In genomic region chr7:85287126-85287825, GRCh38 we compare ENCODE assay signal across 19 cellular contexts.
DNase-seq lines count a peak whose midpoint lies in the region; ATAC-seq and TF ChIP-seq lines count a peak whose summit lies in the region.
"Had no signal": no experiment of that assay in that cellular context is flagged by ENCODE, and none has a peak within 500 bp of the region (broad histone marks: within the 10 kb centered on the region; RNA-seq: fewer than 3 reads in every experiment).

No MANE protein-coding gene starts in this region.

- intact Hi-C loops in tibial artery (cut with DNase I; ENCODE audit: low total_unique reads): no loop called here

- no peaks in the 10 kb centered on the region for H3K9me3 ChIP-seq in tibial artery
- H3K9me3 ChIP-seq: BE2C, breast epithelium had no signal

- no peaks in the 10 kb centered on the region for H3K4me1 Mint-ChIP-seq in activated T-cell treated with anti-CD3 and anti-CD28 coated beads, Interleukin-2, amount 50 U/mL, for 72 hours (ENCODE audit: low read depth)
- H3K4me1 Mint-ChIP-seq: activated naive CD4-positive, alpha-beta T cell treated with anti-CD3 and anti-CD28 coated beads, Interleukin-2, amount 50 U/mL, for 24 hours had no signal

- no peaks in the 10 kb centered on the region for H3K4me1 ChIP-seq in tibial artery
- H3K4me1 ChIP-seq: breast epithelium had no signal

- no peaks in the 10 kb centered on the region for H3K36me3 ChIP-seq in tibial artery
- H3K36me3 ChIP-seq: BE2C, breast epithelium had no signal

- in situ Hi-C loops in astrocyte of the spinal cord (cut with HindIII; ENCODE audit: low sequenced_read_pairs): no loop called here

- peak; percentile 55 for DNase-seq in AG10803 (ENCODE audit: low read depth)
- peak; percentile 2 for DNase-seq in HFF-Myc (ENCODE audit: extremely low read depth, low read depth)
- peak; percentile 2 for DNase-seq in astrocyte of the spinal cord (ENCODE audit: low read depth, low spot score)
- DNase-seq in iris pigment epithelial cell (ENCODE audit: low read depth): peak; percentile 1
- DNase-seq in tibial artery: no peak
- DNase-seq in activated T-cell treated with anti-CD3 and anti-CD28 coated beads, Interleukin-2, amount 50 U/mL, for 72 hours: no peak
- DNase-seq in NCI-H2171 (lab: John Stamatoyannopoulos, UW): no peak
- DNase-seq: BE2C, DMS 273 treated with DMSO at 0.1 percent for 48 hours, NCI-H2171 treated with DMSO at 0.1 percent for 48 hours, SHP77, substantia nigra, T-helper 9 cell had no signal

- TF ChIP-seq CTCF in AG10803 (conservative IDR thresholded peaks at IDR 0.05; ENCODE audit: low read length): no peak
- TF ChIP-seq CTCF in HFF-Myc (IDR thresholded peaks at IDR 0.05; ENCODE audit: low read depth, low read length, missing control alignments): no peak
- TF ChIP-seq CTCF in astrocyte of the spinal cord (IDR thresholded peaks at IDR 0.05; ENCODE audit: low read depth, low read length): no peak
- TF ChIP-seq CTCF in tibial artery (IDR thresholded peaks at IDR 0.05): no peak

- H3K36me3 Mint-ChIP-seq in activated T-cell treated with anti-CD3 and anti-CD28 coated beads, Interleukin-2, amount 50 U/mL, for 72 hours (ENCODE audit: insufficient read depth in 2 of 2): no peaks in the 10 kb centered on the region
- H3K36me3 Mint-ChIP-seq: activated naive CD4-positive, alpha-beta T cell treated with anti-CD3 and anti-CD28 coated beads, Interleukin-2, amount 50 U/mL, for 24 hours had no signal

- no peak overlapping the region for H3K27ac ChIP-seq in tibial artery
- H3K27ac ChIP-seq: breast epithelium had no signal

- no peaks in the 10 kb centered on the region for H3K27me3 ChIP-seq in tibial artery
- H3K27me3 ChIP-seq: BE2C, breast epithelium had no signal

- no peak overlapping the region for H3K4me3 Mint-ChIP-seq in activated T-cell treated with anti-CD3 and anti-CD28 coated beads, Interleukin-2, amount 50 U/mL, for 72 hours
- H3K4me3 Mint-ChIP-seq: activated naive CD4-positive, alpha-beta T cell treated with anti-CD3 and anti-CD28 coated beads, Interleukin-2, amount 50 U/mL, for 24 hours had no signal

- H3K27ac Mint-ChIP-seq in activated T-cell treated with anti-CD3 and anti-CD28 coated beads, Interleukin-2, amount 50 U/mL, for 72 hours: no peak overlapping the region
- H3K27ac Mint-ChIP-seq: activated naive CD4-positive, alpha-beta T cell treated with anti-CD3 and anti-CD28 coated beads, Interleukin-2, amount 50 U/mL, for 24 hours had no signal

- no peaks in the 10 kb centered on the region for H3K27me3 Mint-ChIP-seq in activated T-cell treated with anti-CD3 and anti-CD28 coated beads, Interleukin-2, amount 50 U/mL, for 72 hours (ENCODE audit: low read depth)
- H3K27me3 Mint-ChIP-seq: activated naive CD4-positive, alpha-beta T cell treated with anti-CD3 and anti-CD28 coated beads, Interleukin-2, amount 50 U/mL, for 24 hours had no signal

- peaks cover 2 to 7% of the 10 kb centered on the region in 2 donors for H3K9me3 Mint-ChIP-seq in activated T-cell treated with anti-CD3 and anti-CD28 coated beads, Interleukin-2, amount 50 U/mL, for 72 hours
- H3K9me3 Mint-ChIP-seq: activated naive CD4-positive, alpha-beta T cell treated with anti-CD3 and anti-CD28 coated beads, Interleukin-2, amount 50 U/mL, for 24 hours had no signal

- no peak for ATAC-seq in activated T-cell treated with anti-CD3 and anti-CD28 coated beads, Interleukin-2, amount 50 U/mL, for 72 hours (replicated peaks in 1 of 2)
- ATAC-seq in HG03045 (IDR thresholded peaks at IDR 0.05; ENCODE audit: unreplicated experiment): no peak
- ATAC-seq: esophagus mucosa, left lobe of liver, sciatic nerve had no signal

- H3K4me3 ChIP-seq in AG10803 (ENCODE audit: low read length) (no peak overlapping the region), HFF-Myc (replicated peaks; ENCODE audit: low read depth, low read length) (no peak overlapping the region), astrocyte of the spinal cord (ENCODE audit: low read depth, low read length) (no peak overlapping the region), tibial artery (no peak overlapping the region)
- H3K4me3 ChIP-seq: breast epithelium had no signal

Comparison
In these comparisons a context has a peak if more than half of its experiments do, and no peak if none do; other contexts are left out.
1. DNase-seq: peak in AG10803 (single experiment), HFF-Myc (single experiment), astrocyte of the spinal cord (single experiment) and iris pigment epithelial cell (single experiment); none in tibial artery (0 of 2), activated T-cell treated with anti-CD3 and anti-CD28 coated beads, Interleukin-2, amount 50 U/mL, for 72 hours (0 of 2) and NCI-H2171 (single experiment).